Comparison of ENCODE assay signal across 1 cellular context in genomic region chr11:112320668-112321067, GRCh38.
TF ChIP-seq lines count a peak whose summit lies in the region.

No MANE protein-coding gene starts in this region.

TF ChIP-seq in H1, 55 proteins besides CTCF, POLR2A, EP300 and RAD21 (continued from another document):
- TF ChIP-seq TAF1 (IDR thresholded peaks at IDR 0.05; ENCODE audit: low read depth, low read length), result no peak
- TF ChIP-seq KDM1A (IDR thresholded peaks at IDR 0.05; ENCODE audit: borderline replicate concordance, low read length), result no peak
- TF ChIP-seq MAFK (IDR thresholded peaks at IDR 0.05; ENCODE audit: low read depth, low read length), result no peak
- TF ChIP-seq FOSL1 (IDR thresholded peaks at IDR 0.05; ENCODE audit: insufficient read depth, low read depth, low read length), result no peak
